24 cellular contexts compared by ENCODE assay signal in the genomic region with DNA sequence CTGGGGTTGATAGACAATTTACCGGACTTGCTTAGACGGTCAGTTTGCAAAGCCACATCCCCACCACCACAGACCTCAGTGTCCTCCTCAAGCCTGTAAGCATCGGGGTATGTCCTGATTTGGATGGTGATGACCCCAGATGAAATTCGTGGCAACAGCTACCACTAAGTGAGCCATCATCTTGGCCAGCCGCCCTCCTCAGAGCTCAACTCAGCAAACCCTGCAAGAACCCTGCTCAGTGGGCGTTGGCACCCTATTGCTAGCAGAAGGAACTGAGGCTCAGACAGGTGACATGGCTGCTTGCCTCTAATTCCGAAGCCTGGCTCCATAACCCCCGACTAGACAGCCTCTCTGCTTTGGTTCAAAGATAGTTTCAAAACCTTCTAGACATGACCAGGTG. TPM values are rescaled to one million over a fixed set of nuclear protein-coding genes. Genes with fewer than 3 reads are reported as not detected.
A peak's percentile ranks its signal among the peaks of the same experiment; 100 is the strongest.
DNase-seq lines count a peak whose midpoint lies in the region; FAIRE-seq and TF ChIP-seq lines count a peak whose summit lies in the region.
"Had no signal": no experiment of that assay in that cellular context is flagged by ENCODE, and none has a peak within 500 bp of the region (broad histone marks: within the 10 kb centered on the region; RNA-seq: fewer than 3 reads in every experiment).

No MANE protein-coding gene starts in this region.

- 91% methylated on average over 8 of the region's 8 CpGs for WGBS in smooth muscle cell (ENCODE audit: low lambda C conversion rate)

- TF ChIP-seq CTCF in kidney (IDR thresholded peaks at IDR 0.05; ENCODE audit: borderline replicate concordance, extremely low read depth, insufficient read depth) (no peak), smooth muscle cell (IDR thresholded peaks at IDR 0.05; ENCODE audit: borderline replicate concordance, insufficient read depth, poor library complexity, severe bottlenecking) (no peak)

- no peaks in the 10 kb centered on the region for H3K36me3 ChIP-seq in kidney (ENCODE audit: control insufficient read depth in 1 of 2, insufficient read depth in 2 of 2, low read length in 2 of 2)
- no peaks in the 10 kb centered on the region for H3K36me3 ChIP-seq in smooth muscle cell (ENCODE audit: low read depth)
- H3K36me3 ChIP-seq: BE2C, BLaER1 had no signal

- no peak overlapping the region for H2AFZ ChIP-seq in smooth muscle cell (ENCODE audit: low read depth)

- peak; percentile 28 for DNase-seq in kidney
- peak; percentile 70 for DNase-seq in posterior vena cava (ENCODE audit: low spot score)
- no peak for DNase-seq in smooth muscle cell (lab: John Stamatoyannopoulos, UW; ENCODE audit: unreplicated experiment)
- no peak for DNase-seq in NCI-H748 (lab: John Stamatoyannopoulos, UW; ENCODE audit: unreplicated experiment)
- no peak for DNase-seq in NCI-H2029 (lab: John Stamatoyannopoulos, UW)
- DNase-seq: 8988T; ACHN; BE2C; C1 segment of cervical spinal cord; Caco-2; Calu3; CD4-positive, alpha-beta memory T cell; CD4-positive, CD25-positive, alpha-beta regulatory T cell; DMS79 treated with DMSO at 0.1 percent for 48 hours; GF-D8 had no signal

- no peak overlapping the region for H3K4me2 ChIP-seq in smooth muscle cell
- H3K4me2 ChIP-seq: BLaER1 had no signal

- intact Hi-C loops in kidney (cut with DNase I), result no loop called here
- intact Hi-C loops in posterior vena cava (cut with DNase I), result loop anchor here in 1 of 2 donors (2.0 kb wide), 1 partner anchor 76 kb away; no protein-coding TSS in a partner anchor

- H3K4me3 ChIP-seq in kidney (ENCODE audit: low read length in 2 of 2) (no peak overlapping the region), smooth muscle cell (no peak overlapping the region)
- H3K4me3 ChIP-seq: BLaER1 had no signal

- no peaks in the 10 kb centered on the region for H4K20me1 ChIP-seq in smooth muscle cell (ENCODE audit: low read depth)
- H4K20me1 ChIP-seq: BLaER1 had no signal

- H3F3A ChIP-seq in smooth muscle cell (ENCODE audit: low read depth), result no peaks in the 10 kb centered on the region

- no peaks in the 10 kb centered on the region for H3K27me3 ChIP-seq in smooth muscle cell (ENCODE audit: low read depth)
- H3K27me3 ChIP-seq: BE2C, BLaER1 had no signal

- no peak for FAIRE-seq in kidney (lab: Jason Lieb, UNC)
- FAIRE-seq: A204.1, D721Med, G401.6, GM12891, GM19239 had no signal

- H3K27ac ChIP-seq in kidney (ENCODE audit: low read depth in 2 of 2, low read length in 2 of 2), result no peak overlapping the region
- H3K27ac ChIP-seq in smooth muscle cell (ENCODE audit: low read depth), result no peak overlapping the region
- H3K27ac ChIP-seq: BLaER1 had no signal

- no peaks in the 10 kb centered on the region for H3K79me2 ChIP-seq in smooth muscle cell (ENCODE audit: low read depth)

- H3K4me1 ChIP-seq in kidney (ENCODE audit: control insufficient read depth in 1 of 2, insufficient read depth in 1 of 2, low read depth in 1 of 2, low read length in 2 of 2), result no peaks in the 10 kb centered on the region
- peaks cover 7% of the 10 kb centered on the region for H3K4me1 ChIP-seq in smooth muscle cell (ENCODE audit: low read depth)
- H3K4me1 ChIP-seq: Caco-2 had no signal

- no peak overlapping the region for H3K9ac ChIP-seq in kidney (ENCODE audit: low read length in 2 of 2)
- no peak overlapping the region for H3K9ac ChIP-seq in smooth muscle cell (ENCODE audit: low read depth)
- H3K9ac ChIP-seq: BLaER1 had no signal

- H3K9me3 ChIP-seq in kidney (ENCODE audit: control insufficient read depth in 1 of 2, low read length in 2 of 2), result no peaks in the 10 kb centered on the region
- H3K9me3 ChIP-seq in smooth muscle cell (replicated peaks; ENCODE audit: low read depth), result no peaks in the 10 kb centered on the region
- H3K9me3 ChIP-seq: BE2C, Caco-2 had no signal

RNA-seq across cellular contexts. Expression of a gene that starts 41.4 kb away (rescaled TPM):
- total RNA-seq in kidney, result not detected
- polyA plus RNA-seq in kidney (ENCODE audit: insufficient read depth, low read depth, low replicate concordance), result not detected
- not detected for total RNA-seq in posterior vena cava
- not detected in 2 replicates for total RNA-seq in smooth muscle cell
- polyA plus RNA-seq in smooth muscle cell, result 0.24 TPM in 1 of 2 replicates, not detected in the other
- total RNA-seq: A673; Caco-2; Calu3; CD4-positive, alpha-beta memory T cell; CD4-positive, CD25-positive, alpha-beta regulatory T cell had no signal
- polyA plus RNA-seq: AG04450; CD14-positive monocyte; CD4-positive, alpha-beta memory T cell; CD4-positive, CD25-positive, alpha-beta regulatory T cell had no signal

Comparison
In these comparisons a context has a peak if more than half of its experiments do, and no peak if none do; other contexts are left out.
1. DNase-seq: peak in kidney (single experiment) and posterior vena cava (single experiment); none in smooth muscle cell (single experiment), NCI-H748 (single experiment) and NCI-H2029 (single experiment).